ENCODE assay signal across 8 cellular contexts in genomic region chr13:29496241-29496712, GRCh38.
A peak's percentile ranks its signal among the peaks of the same experiment; 100 is the strongest.
DNase-seq lines count a peak whose midpoint lies in the region; ATAC-seq and TF ChIP-seq lines count a peak whose summit lies in the region.

No MANE protein-coding gene starts in this region.

- TF ChIP-seq CTCF in RWPE2 (IDR thresholded peaks at IDR 0.05; ENCODE audit: poor library complexity, severe bottlenecking): no peak

- H3K9me3 ChIP-seq in RWPE2 (ENCODE audit: severe bottlenecking): no peaks in the 10 kb centered on the region

- ATAC-seq in RWPE2 (ENCODE audit: low read depth) (peak; percentile 90), left lobe of liver (peak; percentile 12), HG02970 (IDR thresholded peaks at IDR 0.05; ENCODE audit: low FRiP score, unreplicated experiment) (no peak)

- no peak overlapping the region for H3K4me3 ChIP-seq in RWPE2 (ENCODE audit: severe bottlenecking)

- in situ Hi-C loops in G401 (cut with HindIII; ENCODE audit: low sequenced_read_pairs): no loop called here

- H3K36me3 ChIP-seq in RWPE2 (ENCODE audit: low read depth): no peaks in the 10 kb centered on the region

- no peaks in the 10 kb centered on the region for H3K4me1 ChIP-seq in RWPE2 (ENCODE audit: insufficient read depth, poor library complexity, severe bottlenecking)

- DNase-seq in G401 (ENCODE audit: low spot score): peak; percentile 84
- DNase-seq in H4 (ENCODE audit: low spot score): peak; percentile 15
- DNase-seq in RWPE2 (ENCODE audit: low spot score): no peak
- DNase-seq in left lobe of liver (ENCODE audit: low spot score): no peak
- DNase-seq in D341Med (ENCODE audit: low spot score): no peak
- no peak for DNase-seq in GM19240 (ENCODE audit: insufficient read length, low spot score)
- no peak for DNase-seq in retina

- no peaks in the 10 kb centered on the region for H3K27me3 ChIP-seq in RWPE2 (ENCODE audit: insufficient read depth, poor library complexity, severe bottlenecking)

- no peak overlapping the region for H3K27ac ChIP-seq in RWPE2 (ENCODE audit: poor library complexity, severe bottlenecking)

Comparison
In these comparisons a context has a peak if more than half of its experiments do, and no peak if none do; other contexts are left out.
1. DNase-seq: peak in G401 (single experiment) and H4 (single experiment); none in RWPE2 (single experiment), left lobe of liver (single experiment), D341Med (single experiment), GM19240 (single experiment) and retina (single experiment).